In the genomic region with DNA sequence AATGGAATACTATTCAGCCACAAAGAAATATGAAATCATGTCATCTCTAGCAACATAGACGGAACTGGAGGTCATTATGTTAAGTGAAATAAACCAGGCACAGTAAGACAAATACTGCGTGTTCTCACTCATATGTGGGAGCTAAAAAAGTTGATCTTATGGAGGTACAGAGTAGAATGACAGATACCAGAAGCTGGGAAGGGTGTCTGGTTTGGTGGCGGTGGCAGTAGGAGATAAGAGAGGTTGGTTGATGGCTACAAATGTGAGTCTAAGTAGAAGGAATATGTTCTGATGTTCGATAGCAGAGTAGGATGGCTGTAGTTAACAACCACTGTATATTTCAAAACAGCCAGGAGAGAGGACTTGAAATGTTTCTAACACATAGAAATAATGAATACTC, we compare ENCODE assay signal across 8 cellular contexts.
"Had no signal": no experiment of that assay in that cellular context is flagged by ENCODE, and none has a peak within 500 bp of the region (broad histone marks: within the 10 kb centered on the region; RNA-seq: fewer than 3 reads in every experiment).

No MANE protein-coding gene starts in this region.

- H3K27ac ChIP-seq: HL-60, KMS-11 had no signal

- H3K36me3 Mint-ChIP-seq: IgD-negative memory B cell had no signal

- H3K9ac ChIP-seq: KMS-11 had no signal

- H3K27me3 Mint-ChIP-seq: IgD-negative memory B cell had no signal

- H3K27ac Mint-ChIP-seq: IgD-negative memory B cell had no signal

- H3K4me3 ChIP-seq: K562 had no signal

- ATAC-seq: HepG2, K562 had no signal

- H3K4me2 ChIP-seq: KMS-11 had no signal

- DNase-seq: IMR-90, KBM-7, KG1 had no signal

- H3K4me1 Mint-ChIP-seq: IgD-negative memory B cell had no signal

- H3K9me3 Mint-ChIP-seq: IgD-negative memory B cell had no signal

- H3K4me3 Mint-ChIP-seq: IgD-negative memory B cell had no signal
